8 cellular contexts compared by ENCODE assay signal in the genomic region with DNA sequence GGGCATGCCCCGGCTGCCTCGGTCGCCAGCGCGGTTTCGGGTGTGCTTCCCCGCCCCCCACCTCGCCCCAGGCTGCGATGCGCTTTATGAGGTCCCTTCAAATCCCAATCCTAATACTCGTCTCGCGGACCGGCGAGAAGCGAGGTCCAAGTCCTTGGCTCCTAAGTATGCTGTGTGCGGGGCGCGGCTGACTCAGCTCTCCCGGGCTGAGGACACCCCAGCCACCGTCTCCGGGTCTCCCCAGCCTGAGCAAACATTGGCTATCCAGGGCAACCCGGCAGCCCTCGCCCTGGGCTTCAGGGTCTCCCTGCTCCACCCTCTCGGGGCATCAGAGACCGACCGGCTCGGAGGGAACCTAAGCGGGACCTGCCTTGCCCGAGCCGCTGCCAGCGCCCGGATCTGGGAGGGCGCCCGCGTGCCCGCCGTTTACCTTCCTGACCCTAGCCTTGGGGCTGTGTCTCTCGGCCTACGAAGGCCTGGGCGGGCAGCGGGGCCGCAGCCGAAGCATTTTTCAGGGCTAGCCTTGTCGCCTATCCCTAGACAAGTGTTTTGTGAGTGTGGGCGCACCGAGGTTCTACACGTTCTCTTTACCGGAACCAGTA. TPM values are rescaled to one million over a fixed set of nuclear protein-coding genes. Genes with fewer than 3 reads are reported as not detected.
A peak's percentile ranks its signal among the peaks of the same experiment; 100 is the strongest.
DNase-seq lines count a peak whose midpoint lies in the region; ATAC-seq and TF ChIP-seq lines count a peak whose summit lies in the region.

No MANE protein-coding gene starts in this region.

- peak overlapping the region; percentile 95 for H2AFZ ChIP-seq in mammary epithelial cell (ENCODE audit: low read depth, low read length)

- in situ Hi-C loops in mammary epithelial cell (cut with MboI; ENCODE audit: low sequenced_read_pairs in 2 of 2), result no loop called here

- intact Hi-C loops in mammary epithelial cell (cut with micrococcal nuclease), result loop anchor here (1.0 to 10.0 kb wide), 6 partner anchors 29 to 697 kb away; no protein-coding TSS in a partner anchor

- dilution Hi-C loops in mammary epithelial cell (cut with HindIII; ENCODE audit: low sequenced_read_pairs), result no loop called here

- H3K27me3 ChIP-seq in mammary epithelial cell (ENCODE audit: insufficient read depth, low read length), result no peaks in the 10 kb centered on the region

- no peaks in the 10 kb centered on the region for H3K9me3 ChIP-seq in mammary epithelial cell (replicated peaks; ENCODE audit: insufficient read depth, low read length)

- 2% methylated on average over 26 of the region's 49 CpGs for WGBS in mammary epithelial cell (ENCODE audit: low coverage, missing lambda C conversion rate)

- DNase-seq in NK-92 treated with Interleukin-12 subunit alpha and Interleukin-12 subunit beta, amount 100 ng/mL, for 24 hours (lab: John Stamatoyannopoulos, UW), result peak; percentile 49
- DNase-seq in NK-92 (lab: John Stamatoyannopoulos, UW; ENCODE audit: unreplicated experiment), result no peak
- DNase-seq in T-helper 22 cell (ENCODE audit: low read depth), result peak; percentile 26
- peak; percentile 61 for DNase-seq in mammary epithelial cell
- peak; percentile 75 for DNase-seq in islet precursor cell

- BruUV-seq in mammary epithelial cell (replicated peaks; lab: Mats Ljungman, UMichigan), result no TSS peak

- H3K4me2 ChIP-seq in mammary epithelial cell (ENCODE audit: insufficient read depth, low read depth, low read length), result peak overlapping the region; percentile 100

- H4K20me1 ChIP-seq in mammary epithelial cell (ENCODE audit: insufficient read depth, low read length), result no peaks in the 10 kb centered on the region

- H3K27ac ChIP-seq in mammary epithelial cell (ENCODE audit: insufficient read depth, low read depth, low read length) (peak overlapping the region; percentile 53), skin epidermis (peak overlapping the region; percentile 59 to 99 (median 93))

- peaks cover 30% of the 10 kb centered on the region for H3K79me2 ChIP-seq in mammary epithelial cell (ENCODE audit: insufficient read depth, low read length)

- peaks cover 22% of the 10 kb centered on the region for H3K4me1 ChIP-seq in mammary epithelial cell (ENCODE audit: insufficient read depth, low read length)

- ATAC-seq in HG03442 (IDR thresholded peaks at IDR 0.05; ENCODE audit: unreplicated experiment) (peak; percentile 13), GM18870 (IDR thresholded peaks at IDR 0.05; ENCODE audit: unreplicated experiment) (no peak)

- peaks cover 2% of the 10 kb centered on the region for H3K36me3 ChIP-seq in mammary epithelial cell (ENCODE audit: insufficient read depth, low read length)

- no peak for TF ChIP-seq CTCF in mammary epithelial cell (conservative IDR thresholded peaks at IDR 0.05 in 1 of 2, IDR thresholded peaks at IDR 0.05 in 1 of 2; ENCODE audit: extremely low read depth in 1 of 2, insufficient read depth in 1 of 2, low read depth in 1 of 2, low read length in 2 of 2)

- peak overlapping the region; percentile 67 to 89 (median 70) for H3K4me3 ChIP-seq in mammary epithelial cell (replicated peaks in 1 of 3; ENCODE audit: insufficient read depth in 1 of 3, low read depth in 2 of 3, low read length in 3 of 3)
- peak overlapping the region; percentile 63 to 89 (median 84) for H3K4me3 ChIP-seq in skin epidermis

- peak overlapping the region; percentile 65 for H3K9ac ChIP-seq in mammary epithelial cell (ENCODE audit: insufficient read depth, low read length)

- CTCF ChIA-PET in mammary epithelial cell (lab: Charles Lee; ENCODE audit: low non-redundant PET), result interaction anchor here (0.6 to 0.7 kb wide), 2 partner anchors 88 to 105 kb away, joined by 5 to 25 read pairs; no protein-coding TSS in a partner anchor

RNA-seq across cellular contexts. Expression of gene ITPKB, which starts 1.2 kb away (rescaled TPM):
- total RNA-seq in mammary epithelial cell, result 10 to 100 TPM in 1 of 2 donors, 1 to 10 TPM in 1; 6.0 to 11.4 TPM
- polyA plus RNA-seq in mammary epithelial cell, result 4.1 TPM
- 24.9 TPM for polyA minus RNA-seq in mammary epithelial cell
